8 cellular contexts compared by ENCODE assay signal in the genomic region with DNA sequence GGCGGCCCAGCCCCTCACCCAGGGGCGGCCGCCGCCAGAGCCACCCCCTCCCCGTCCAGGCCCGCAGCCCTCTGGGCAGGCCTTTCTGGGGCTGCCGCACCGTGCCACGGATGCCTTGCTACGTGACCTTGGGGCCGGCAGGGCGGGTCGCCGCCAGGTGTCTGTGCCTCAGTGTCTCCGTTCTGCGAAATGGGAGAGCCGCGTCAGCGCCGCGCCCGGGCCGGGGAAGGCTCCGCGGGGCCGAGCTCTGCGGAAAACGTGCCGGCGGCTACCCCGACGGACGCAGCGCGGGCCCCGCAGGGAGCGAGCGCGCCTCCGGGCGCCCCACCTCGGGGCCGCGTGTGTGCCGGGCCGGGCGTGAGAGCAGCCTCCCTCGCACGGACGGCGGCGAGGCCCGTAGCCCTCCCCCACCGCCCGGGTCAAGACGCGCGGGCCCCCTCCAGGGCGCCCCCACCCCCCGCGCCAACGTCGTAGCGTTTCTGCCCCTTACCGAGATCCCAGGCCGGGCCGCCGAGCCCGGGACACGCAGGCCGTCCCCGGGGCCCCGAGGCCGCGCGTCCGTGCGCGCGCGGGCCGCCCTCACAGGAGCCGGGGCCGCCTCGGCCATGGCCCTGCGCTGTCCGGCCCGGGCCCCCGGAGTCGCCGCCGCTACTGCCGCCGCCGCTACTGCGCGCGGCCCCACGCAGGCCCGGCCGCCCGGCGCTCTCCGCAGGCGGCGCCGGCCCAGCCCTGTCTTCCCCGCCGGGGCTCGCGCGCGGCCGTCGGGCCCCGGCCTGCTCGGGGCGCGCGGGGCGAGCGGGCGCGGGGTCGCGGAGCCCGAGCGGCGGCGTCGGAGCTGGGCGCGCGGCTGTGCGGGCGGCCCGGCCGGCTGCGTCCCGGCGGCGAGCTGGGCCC. TPM values are rescaled to one million over a fixed set of nuclear protein-coding genes. Genes with fewer than 3 reads are reported as not detected.
A peak's percentile ranks its signal among the peaks of the same experiment; 100 is the strongest.
DNase-seq lines count a peak whose midpoint lies in the region; ATAC-seq and TF ChIP-seq lines count a peak whose summit lies in the region.

No MANE protein-coding gene starts in this region.

- peak overlapping the region; percentile 67 for H3K4me3 ChIP-seq in hepatocyte
- peak overlapping the region; percentile 49 to 80 (median 71) for H3K4me3 ChIP-seq in skin epidermis

- no peaks in the 10 kb centered on the region for H3K27me3 ChIP-seq in hepatocyte

- H3K27ac Mint-ChIP-seq in activated naive CD4-positive, alpha-beta T cell treated with anti-CD3 and anti-CD28 coated beads, Interleukin-2, amount 10 ng/mL, durations not matched to agents 7 days and 5 days: no peak overlapping the region

- ATAC-seq in GM19467 (IDR thresholded peaks at IDR 0.05; ENCODE audit: unreplicated experiment) (peak; percentile 21), HG03521 (IDR thresholded peaks at IDR 0.05; ENCODE audit: unreplicated experiment) (peak; percentile 42)

- H3K36me3 Mint-ChIP-seq in activated naive CD4-positive, alpha-beta T cell treated with anti-CD3 and anti-CD28 coated beads, Interleukin-2, amount 10 ng/mL, durations not matched to agents 7 days and 5 days: peaks cover 3% of the 10 kb centered on the region

- WGBS in hepatocyte (ENCODE audit: low lambda C conversion rate, missing lambda C conversion rate): 2% methylated on average over 58 of the region's 142 CpGs

- H3K4me3 Mint-ChIP-seq in activated naive CD4-positive, alpha-beta T cell treated with anti-CD3 and anti-CD28 coated beads, Interleukin-2, amount 10 ng/mL, durations not matched to agents 7 days and 5 days: peak overlapping the region; percentile 49

- peaks cover 35% of the 10 kb centered on the region for H3K79me2 ChIP-seq in hepatocyte

- CTCF ChIA-PET in activated naive CD4-positive, alpha-beta T cell treated with anti-CD3 and anti-CD28 coated beads, Interleukin-2, amount 10 ng/mL, durations not matched to agents 7 days and 5 days (lab: Charles Lee): interaction anchor here (1.0 to 2.1 kb wide), 8 partner anchors 37 to 394 kb away, joined by 3 to 16 read pairs (median 5); partner anchors contain the start of genes ZNF282 and ZNF783

- no peak overlapping the region for H2AFZ ChIP-seq in hepatocyte

- H3K4me1 ChIP-seq in ES-I3 (ENCODE audit: insufficient read depth, low read length) (no peaks in the 10 kb centered on the region), hepatocyte (ENCODE audit: insufficient read depth) (peaks cover 10% of the 10 kb centered on the region)

- no peaks in the 10 kb centered on the region for H3K9me3 Mint-ChIP-seq in activated naive CD4-positive, alpha-beta T cell treated with anti-CD3 and anti-CD28 coated beads, Interleukin-2, amount 10 ng/mL, durations not matched to agents 7 days and 5 days

- peaks cover 14% of the 10 kb centered on the region for H3K27me3 Mint-ChIP-seq in activated naive CD4-positive, alpha-beta T cell treated with anti-CD3 and anti-CD28 coated beads, Interleukin-2, amount 10 ng/mL, durations not matched to agents 7 days and 5 days

- H4K20me1 ChIP-seq in hepatocyte (ENCODE audit: insufficient read depth, poor library complexity, severe bottlenecking): peaks cover 6% of the 10 kb centered on the region

- peaks cover 18% of the 10 kb centered on the region for H3K4me1 Mint-ChIP-seq in activated naive CD4-positive, alpha-beta T cell treated with anti-CD3 and anti-CD28 coated beads, Interleukin-2, amount 10 ng/mL, durations not matched to agents 7 days and 5 days

- H3K27ac ChIP-seq in hepatocyte (no peak overlapping the region), skin epidermis (peak overlapping the region in 9 of 21 experiments; percentile 18 to 78 (median 63))

- H3K9me3 ChIP-seq in ES-I3 (ENCODE audit: control insufficient read depth, insufficient read depth, low read length) (no peaks in the 10 kb centered on the region), hepatocyte (ENCODE audit: low read depth) (no peaks in the 10 kb centered on the region)

- H3K36me3 ChIP-seq in ES-I3 (ENCODE audit: insufficient read depth, low read length) (no peaks in the 10 kb centered on the region), hepatocyte (replicated peaks; ENCODE audit: insufficient read depth, low read depth) (no peaks in the 10 kb centered on the region)

- peak overlapping the region; percentile 84 for H3K4me2 ChIP-seq in hepatocyte

- no peak for TF ChIP-seq CTCF in hepatocyte (IDR thresholded peaks at IDR 0.05; ENCODE audit: poor library complexity)

- H3K9ac ChIP-seq in ES-I3 (ENCODE audit: low read depth, low read length): peak overlapping the region; percentile 87; the same call in 1 of the 2 replicates

- peak; percentile 32 for DNase-seq in activated naive CD4-positive, alpha-beta T cell treated with anti-CD3 and anti-CD28 coated beads, Interleukin-2, amount 10 ng/mL, durations not matched to agents 7 days and 5 days
- peak; percentile 47 for DNase-seq in hepatocyte (ENCODE audit: low spot score)
- no peak for DNase-seq in NCI-H446 (lab: John Stamatoyannopoulos, UW)
- DNase-seq in islet precursor cell: no peak

- H3K9me2 ChIP-seq in hepatocyte (replicated peaks; ENCODE audit: insufficient read depth): no peaks in the 10 kb centered on the region

RNA-seq across cellular contexts. Expression of gene ZNF777, which starts 1.1 kb away (rescaled TPM):
- 4.3 and 5.6 TPM in 2 replicates for total RNA-seq in hepatocyte
- polyA plus RNA-seq in hepatocyte: 13.9 and 14.8 TPM in 2 replicates

RNA-seq across cellular contexts. Expression of gene ZNF746, which starts 37.8 kb away (rescaled TPM):
- 12.2 and 15.4 TPM in 2 replicates for total RNA-seq in hepatocyte
- 15.2 and 15.6 TPM in 2 replicates for polyA plus RNA-seq in hepatocyte

Comparison
In these comparisons a context has a peak if more than half of its experiments do, and no peak if none do; other contexts are left out.
1. DNase-seq: peak in activated naive CD4-positive, alpha-beta T cell treated with anti-CD3 and anti-CD28 coated beads, Interleukin-2, amount 10 ng/mL, durations not matched to agents 7 days and 5 days (single experiment) and hepatocyte (single experiment); none in NCI-H446 (0 of 2) and islet precursor cell (single experiment).